8 cellular contexts compared by ENCODE assay signal in the genomic region with DNA sequence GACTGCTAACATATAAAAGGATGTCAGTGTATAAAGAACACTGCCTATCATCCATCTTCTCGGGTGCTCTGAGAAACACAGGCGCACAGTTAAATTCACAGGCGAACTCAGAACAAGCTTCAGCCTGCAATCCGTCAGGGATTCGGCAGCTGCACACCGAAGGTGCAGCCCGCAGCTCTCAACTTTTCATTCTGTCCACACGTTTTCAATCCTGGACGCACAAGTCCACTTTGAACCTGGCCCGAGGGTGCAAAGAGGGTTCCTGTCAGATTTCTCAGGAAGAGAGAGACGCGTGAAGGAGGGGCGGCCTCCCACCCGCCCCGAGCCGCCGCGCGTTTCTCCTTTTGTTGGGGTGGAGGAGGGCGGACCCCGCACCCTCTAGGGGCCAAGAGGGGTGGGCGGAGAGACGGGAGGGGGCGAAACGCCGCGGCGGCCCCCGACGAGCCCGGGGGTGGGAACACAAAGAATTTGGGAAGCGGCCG. TPM values are rescaled to one million over a fixed set of nuclear protein-coding genes. Genes with fewer than 3 reads are reported as not detected.
DNase-seq lines count a peak whose midpoint lies in the region; ATAC-seq and TF ChIP-seq lines count a peak whose summit lies in the region.

No MANE protein-coding gene starts in this region.

- H3K4me1 ChIP-seq in ectodermal cell (ENCODE audit: control insufficient read depth, insufficient read depth, low read length), result peaks cover 18% of the 10 kb centered on the region
- H3K4me1 ChIP-seq in lung (ENCODE audit: control insufficient read depth in 2 of 2, insufficient read depth in 2 of 2, low read length in 2 of 2), result peaks cover 1 to 14% of the 10 kb centered on the region in 2 donors

- H3K9me3 Mint-ChIP-seq in stimulated activated naive B cell treated with anti-CD40 and anti-IgM and Interleukin-4, amounts not matched to agents 10 μg/mL and 1 μg/mL and 100 μg/mL, for 72 hours, result no peaks in the 10 kb centered on the region

- peaks cover 12 to 16% of the 10 kb centered on the region in 2 donors for H3K4me1 Mint-ChIP-seq in stimulated activated naive B cell treated with anti-CD40 and anti-IgM and Interleukin-4, amounts not matched to agents 10 μg/mL and 1 μg/mL and 100 μg/mL, for 72 hours

- peak overlapping the region; percentile 65 for H3K4me3 ChIP-seq in MG63
- peak overlapping the region; percentile 85 for H3K4me3 ChIP-seq in WI38 (ENCODE audit: low read depth, low read length)
- H3K4me3 ChIP-seq in ectodermal cell (ENCODE audit: insufficient read depth, low read depth, low read length), result peak overlapping the region; percentile 70
- H3K4me3 ChIP-seq in lung, result peak overlapping the region; percentile 94

- peaks cover 0 to 1% of the 10 kb centered on the region in 2 donors for H3K36me3 Mint-ChIP-seq in stimulated activated naive B cell treated with anti-CD40 and anti-IgM and Interleukin-4, amounts not matched to agents 10 μg/mL and 1 μg/mL and 100 μg/mL, for 72 hours

- DNase-seq in NCI-H2029 treated with DMSO at 0.1 percent for 48 hours (lab: John Stamatoyannopoulos, UW) (peak; percentile 62), NCI-H2029 (lab: John Stamatoyannopoulos, UW) (no peak), HEK293T (ENCODE audit: extremely low spot score) (peak; percentile 58), MG63 (peak; percentile 45), lung (ENCODE audit: low spot score) (peak; percentile 29)
- DNase-seq in stimulated activated naive B cell treated with anti-CD40 and anti-IgM and Interleukin-4, amounts not matched to agents 10 μg/mL and 1 μg/mL and 100 μg/mL, for 72 hours, result peak; percentile 23

- peak overlapping the region; percentile 91 for H3K27ac Mint-ChIP-seq in stimulated activated naive B cell treated with anti-CD40 and anti-IgM and Interleukin-4, amounts not matched to agents 10 μg/mL and 1 μg/mL and 100 μg/mL, for 72 hours

- CTCF ChIA-PET in HEK293T (lab: Yijun Ruan, JAX), result no interaction called here

- no peaks in the 10 kb centered on the region for H3K27me3 Mint-ChIP-seq in stimulated activated naive B cell treated with anti-CD40 and anti-IgM and Interleukin-4, amounts not matched to agents 10 μg/mL and 1 μg/mL and 100 μg/mL, for 72 hours

- H3K36me3 ChIP-seq in MG63 (peaks cover 3% of the 10 kb centered on the region), ectodermal cell (ENCODE audit: control insufficient read depth, insufficient read depth, low read length) (no peaks in the 10 kb centered on the region), lung (ENCODE audit: control insufficient read depth in 2 of 2, insufficient read depth in 2 of 2, low read length in 2 of 2) (no peaks in the 10 kb centered on the region)

- H3K27me3 ChIP-seq in MG63 (no peaks in the 10 kb centered on the region), ectodermal cell (ENCODE audit: control insufficient read depth, insufficient read depth, low read length, poor library complexity, severe bottlenecking) (no peaks in the 10 kb centered on the region), lung (ENCODE audit: control insufficient read depth, insufficient read depth) (no peaks in the 10 kb centered on the region)

- TF ChIP-seq CTCF in WI38 (IDR thresholded peaks at IDR 0.05; ENCODE audit: low read depth, low read length) (no peak), lung (IDR thresholded peaks at IDR 0.05; ENCODE audit: control extremely low read depth, extremely low read depth) (no peak)

- peak overlapping the region; percentile 91 to 92 for H3K4me3 Mint-ChIP-seq in stimulated activated naive B cell treated with anti-CD40 and anti-IgM and Interleukin-4, amounts not matched to agents 10 μg/mL and 1 μg/mL and 100 μg/mL, for 72 hours

- ATAC-seq in lung (ENCODE audit: insufficient read depth, low FRiP score), result peak; percentile 12
- peak; percentile 56 to 60 for ATAC-seq in stimulated activated naive B cell treated with anti-CD40 and anti-IgM and Interleukin-4, amounts not matched to agents 10 μg/mL and 1 μg/mL and 100 μg/mL, for 72 hours (replicated peaks)

- H3K9me3 ChIP-seq in MG63 (no peaks in the 10 kb centered on the region), ectodermal cell (ENCODE audit: control insufficient read depth, low read length) (no peaks in the 10 kb centered on the region), lung (ENCODE audit: control insufficient read depth in 2 of 2, insufficient read depth in 1 of 2, low read length in 1 of 2) (no peaks in the 10 kb centered on the region)

- 1% methylated on average over 33 of the region's 33 CpGs for WGBS in ectodermal cell, 2 experiments
- WGBS in lung, 2 donors, result 1% methylated on average over 29 to 33 of the region's 33 CpGs

- peak overlapping the region; percentile 93 for H3K27ac ChIP-seq in ectodermal cell (ENCODE audit: insufficient read depth, low read depth, low read length, poor library complexity, severe bottlenecking)
- peak overlapping the region; percentile 80 to 86 for H3K27ac ChIP-seq in lung (ENCODE audit: low read depth in 1 of 2, low read length in 1 of 2)

- POLR2A ChIA-PET in HEK293T (lab: Yijun Ruan, JAX), result no interaction called here

TF ChIP-seq in HEK293T, 16 proteins besides CTCF, POLR2A, EP300 and RAD21:
- TF ChIP-seq FOXA1 (IDR thresholded peaks at IDR 0.05), result no peak
- TF ChIP-seq, protein P1, sequence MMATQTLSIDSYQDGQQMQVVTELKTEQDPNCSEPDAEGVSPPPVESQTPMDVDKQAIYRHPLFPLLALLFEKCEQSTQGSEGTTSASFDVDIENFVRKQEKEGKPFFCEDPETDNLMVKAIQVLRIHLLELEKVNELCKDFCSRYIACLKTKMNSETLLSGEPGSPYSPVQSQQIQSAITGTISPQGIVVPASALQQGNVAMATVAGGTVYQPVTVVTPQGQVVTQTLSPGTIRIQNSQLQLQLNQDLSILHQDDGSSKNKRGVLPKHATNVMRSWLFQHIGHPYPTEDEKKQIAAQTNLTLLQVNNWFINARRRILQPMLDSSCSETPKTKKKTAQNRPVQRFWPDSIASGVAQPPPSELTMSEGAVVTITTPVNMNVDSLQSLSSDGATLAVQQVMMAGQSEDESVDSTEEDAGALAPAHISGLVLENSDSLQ (IDR thresholded peaks at IDR 0.05), result peak; percentile 30; the same call in 1 of the 2 replicates

RNA-seq across cellular contexts. Expression of a gene that starts 0.7 kb away (rescaled TPM):
- total RNA-seq in MG63 (2014; rRNA removed; shearing (Covaris generic); ENCODE audit: low replicate concordance), result 21.9 and 29.2 TPM in 2 replicates
- 43.0 TPM for polyA plus RNA-seq in ectodermal cell (2013, experiment 1 of 4)
- polyA plus RNA-seq in ectodermal cell (2013, experiment 2 of 4), result 84.6 TPM
- polyA plus RNA-seq in ectodermal cell (2013, experiment 3 of 4), result 44.8 TPM
- 50.3 TPM for polyA plus RNA-seq in ectodermal cell (2013, experiment 4 of 4)
- 100 to 1,000 TPM in 1 of 2 donors, 10 to 100 TPM in 1; 33.4 to 111 TPM for total RNA-seq in lung
- 1 to 10 TPM; 3.4 to 7.0 TPM for polyA plus RNA-seq in lung
